ENCODE assay signal across 12 cellular contexts in the genomic region with DNA sequence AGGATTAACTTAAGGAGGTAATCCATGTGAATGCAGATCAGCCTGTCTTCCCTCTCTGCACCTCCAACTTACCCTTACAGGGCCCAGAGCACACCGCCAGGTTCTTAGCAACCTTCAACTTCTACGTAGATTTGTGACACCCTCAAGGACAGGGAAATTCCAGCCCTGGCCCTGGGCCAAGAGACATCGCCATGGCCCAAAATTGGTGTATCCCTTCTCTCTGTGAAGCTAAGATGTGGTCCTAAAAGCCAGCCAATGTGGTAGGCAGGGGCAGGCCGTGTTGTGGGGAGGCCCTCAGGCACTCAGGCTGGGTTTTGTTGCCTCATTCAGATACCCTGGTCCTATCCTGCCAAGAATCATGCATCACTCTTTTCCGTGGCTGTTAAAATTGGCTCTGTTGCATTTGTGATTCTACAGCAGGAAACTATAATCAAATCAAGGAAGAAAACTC.
DNase-seq lines count a peak whose midpoint lies in the region; ATAC-seq and TF ChIP-seq lines count a peak whose summit lies in the region.
"Had no signal": no experiment of that assay in that cellular context is flagged by ENCODE, and none has a peak within 500 bp of the region (broad histone marks: within the 10 kb centered on the region; RNA-seq: fewer than 3 reads in every experiment).

No MANE protein-coding gene starts in this region.

- intact Hi-C loops in CD4-positive, alpha-beta T cell (cut with DNase I, micrococcal nuclease), result no loop called here
- intact Hi-C loops in posterior vena cava (cut with DNase I), result no loop called here
- intact Hi-C loops in transverse colon (cut with DNase I; ENCODE audit: low total_unique reads), result no loop called here

- no peak overlapping the region for H3K9ac ChIP-seq in adipocyte (ENCODE audit: low read length)
- H3K9ac ChIP-seq: KMS-11 had no signal

- peak overlapping the region; percentile 44 for H3K27ac ChIP-seq in CD4-positive, alpha-beta T cell (ENCODE audit: low read depth, low read length)
- no peak overlapping the region for H3K27ac ChIP-seq in transverse colon
- H3K27ac ChIP-seq: KMS-11 had no signal

- peak in 2 of 10 experiments; percentile 12 to 25 for DNase-seq in CD4-positive, alpha-beta T cell
- DNase-seq in NCI-H82 treated with DMSO at 0.1 percent for 48 hours (lab: John Stamatoyannopoulos, UW; ENCODE audit: unreplicated experiment) (peak; percentile 61), adipocyte (ENCODE audit: low read depth) (peak; percentile 7), middle frontal gyrus (ENCODE audit: extremely low spot score, low spot score) (peak; percentile 12), posterior vena cava (ENCODE audit: low spot score) (no peak), transverse colon (no peak)
- DNase-seq: DMS79 treated with DMSO at 0.1 percent for 48 hours, heart left ventricle, SIG-M5 had no signal

- no peak for TF ChIP-seq EP300 in transverse colon (IDR thresholded peaks at IDR 0.05; ENCODE audit: low read depth)

- no peak for TF ChIP-seq CTCF in CD4-positive, alpha-beta T cell (IDR thresholded peaks at IDR 0.05)
- no peak for TF ChIP-seq CTCF in transverse colon (IDR thresholded peaks at IDR 0.05)

- 40 to 60% methylated on average over 1 to 5 of the region's 5 CpGs for WGBS in transverse colon (ENCODE audit: low coverage in 1 of 2), 2 donors

- H3K4me1 Mint-ChIP-seq in CD4-positive, alpha-beta T cell (ENCODE audit: low read depth), result peaks cover 48% of the 10 kb centered on the region

- no peaks in the 10 kb centered on the region for H3K27me3 ChIP-seq in CD4-positive, alpha-beta T cell (ENCODE audit: control insufficient read depth, insufficient read depth, low read length)
- H3K27me3 ChIP-seq in adipocyte (replicated peaks; ENCODE audit: control insufficient read depth, insufficient read depth, low read length) (peaks cover 21% of the 10 kb centered on the region), transverse colon (peaks cover 4% of the 10 kb centered on the region)
- H3K27me3 ChIP-seq: heart left ventricle had no signal

- ATAC-seq in CD4-positive, alpha-beta T cell (ENCODE audit: poor library complexity), result peak; percentile 62
- no peak for ATAC-seq in HG03280 (IDR thresholded peaks at IDR 0.05; ENCODE audit: unreplicated experiment)
- ATAC-seq in GM21619 (IDR thresholded peaks at IDR 0.05; ENCODE audit: unreplicated experiment), result no peak

- H3K27ac Mint-ChIP-seq in CD4-positive, alpha-beta T cell, result peak overlapping the region; percentile 78

- POLR2A ChIA-PET in CD4-positive, alpha-beta T cell (lab: Charles Lee), result no interaction called here

- no peak overlapping the region for H3K4me3 ChIP-seq in adipocyte (ENCODE audit: low read length)
- no peak overlapping the region for H3K4me3 ChIP-seq in transverse colon
- H3K4me3 ChIP-seq: heart left ventricle had no signal

- no peaks in the 10 kb centered on the region for H3K9me3 Mint-ChIP-seq in CD4-positive, alpha-beta T cell

- in situ Hi-C loops in transverse colon (cut with MboI; ENCODE audit: low pct_ligation_motif_present in 1 of 4, low pct_unique_long_range_greater_than_20kb in 1 of 4, low sequenced_read_pairs in 3 of 4), result no loop called here

- TF ChIP-seq POLR2A in transverse colon (IDR thresholded peaks at IDR 0.05), result no peak

- no peaks in the 10 kb centered on the region for H3K27me3 Mint-ChIP-seq in CD4-positive, alpha-beta T cell

- CTCF ChIA-PET in CD4-positive, alpha-beta T cell (lab: Charles Lee), result no interaction called here

- no peaks in the 10 kb centered on the region for H3K36me3 Mint-ChIP-seq in CD4-positive, alpha-beta T cell (ENCODE audit: low read depth)

- H3K4me3 Mint-ChIP-seq in CD4-positive, alpha-beta T cell, result peak overlapping the region; percentile 46

- H3K36me3 ChIP-seq in adipocyte (ENCODE audit: control insufficient read depth, insufficient read depth, low read length, severe bottlenecking) (no peaks in the 10 kb centered on the region), transverse colon (no peaks in the 10 kb centered on the region)
- H3K36me3 ChIP-seq: heart left ventricle had no signal

- no peaks in the 10 kb centered on the region for H3K9me3 ChIP-seq in CD4-positive, alpha-beta T cell (ENCODE audit: control insufficient read depth, low read length)
- H3K9me3 ChIP-seq in adipocyte (ENCODE audit: control insufficient read depth, low read length) (no peaks in the 10 kb centered on the region), transverse colon (no peaks in the 10 kb centered on the region)
- H3K9me3 ChIP-seq: heart left ventricle had no signal

- H3K4me1 ChIP-seq in adipocyte (ENCODE audit: control insufficient read depth, insufficient read depth, low read length), result no peaks in the 10 kb centered on the region
- peaks cover 0 to 3% (median 0%) of the 10 kb centered on the region in 4 donors for H3K4me1 ChIP-seq in transverse colon

Comparison
In these comparisons a context has a peak if more than half of its experiments do, and no peak if none do; other contexts are left out.
1. DNase-seq: peak in NCI-H82 treated with DMSO at 0.1 percent for 48 hours (single experiment), adipocyte (single experiment) and middle frontal gyrus (single experiment); none in posterior vena cava (single experiment) and transverse colon (single experiment).